ENCODE assay signal across 33 cellular contexts in genomic region chr18:65817178-65817577, GRCh38.
"Had no signal": no experiment of that assay in that cellular context is flagged by ENCODE, and none has a peak within 500 bp of the region (broad histone marks: within the 10 kb centered on the region; RNA-seq: fewer than 3 reads in every experiment).

No MANE protein-coding gene starts in this region.

- H3K4me1 Mint-ChIP-seq: activated CD4-positive, alpha-beta T cell treated with anti-CD3 and anti-CD28 coated beads for 36 hours; activated CD4-positive, alpha-beta T cell treated with anti-CD3 and anti-CD28 coated beads, Interleukin-2, amount 10 ng/mL, durations not matched to agents 24 days and 14 days; activated CD8-positive, alpha-beta memory T cell treated with anti-CD3 and anti-CD28 coated beads, Interleukin-2, amount 10 ng/mL, durations not matched to agents 7 days and 5 days; activated naive CD4-positive, alpha-beta T cell treated with anti-CD3 and anti-CD28 coated beads, Interleukin-2, amount 50 U/mL, for 24 hours; activated naive CD8-positive, alpha-beta T cell treated with anti-CD3 and anti-CD28 coated beads for 36 hours; activated naive CD8-positive, alpha-beta T cell treated with anti-CD3 and anti-CD28 coated beads, Interleukin-2, amount 50 U/mL, for 24 hours; brain had no signal

- H3K36me3 Mint-ChIP-seq: activated CD4-positive, alpha-beta memory T cell treated with anti-CD3 and anti-CD28 coated beads for 36 hours; activated CD8-positive, alpha-beta memory T cell treated with anti-CD3 and anti-CD28 coated beads, Interleukin-2, amount 10 ng/mL, durations not matched to agents 7 days and 5 days; activated naive CD4-positive, alpha-beta T cell treated with anti-CD3 and anti-CD28 coated beads, Interleukin-2, amount 50 U/mL, for 24 hours; activated naive CD8-positive, alpha-beta T cell treated with anti-CD3 and anti-CD28 coated beads for 36 hours had no signal

- DNase-seq: activated CD4-positive, alpha-beta memory T cell treated with anti-CD3 and anti-CD28 coated beads for 36 hours; activated CD4-positive, alpha-beta T cell treated with anti-CD3 and anti-CD28 coated beads for 36 hours; activated CD4-positive, alpha-beta T cell treated with anti-CD3 and anti-CD28 coated beads, Interleukin-2, amount 10 ng/mL, durations not matched to agents 24 days and 14 days; activated CD4-positive, CD25-positive, alpha-beta regulatory T cell; activated CD4-positive, CD25-positive, alpha-beta regulatory T cell treated with anti-CD3 and anti-CD28 coated beads, Interleukin-2, amount 50 U/mL, for 72 hours; activated CD8-positive, alpha-beta memory T cell treated with anti-CD3 and anti-CD28 coated beads, Interleukin-2, amount 10 ng/mL, durations not matched to agents 7 days and 5 days; activated CD8-positive, alpha-beta memory T cell treated with anti-CD3 and anti-CD28 coated beads, Interleukin-2, amount 50 U/mL, for 4 hours; activated CD8-positive, alpha-beta T cell treated with anti-CD3 and anti-CD28 coated beads, Interleukin-2, amount 10 ng/mL, durations not matched to agents 7 days and 5 days; activated effector memory CD4-positive, alpha-beta T cell treated with anti-CD3 and anti-CD28 coated beads, Interleukin-2, amount 50 U/mL, for 16 hours; activated naive CD4-positive, alpha-beta T cell treated with anti-CD3 and anti-CD28 coated beads for 36 hours; activated naive CD8-positive, alpha-beta T cell treated with anti-CD3 and anti-CD28 coated beads for 36 hours; activated naive CD8-positive, alpha-beta T cell treated with anti-CD3 and anti-CD28 coated beads, Interleukin-2, amount 50 U/mL, for 24 hours; activated T-cell treated with anti-CD3 and anti-CD28 coated beads, Interleukin-2, amount 50 U/mL, for 1 hour; activated T-cell treated with anti-CD3 and anti-CD28 coated beads, Interleukin-2, amount 50 U/mL, for 48 hours; adrenal gland; amygdala; central memory CD4-positive, alpha-beta T cell; cerebellar nuclear complex; colonic mucosa; effector CD8-positive, alpha-beta T cell; foreskin keratinocyte; gastrocnemius medialis; glutamatergic neuron; heart right ventricle; T-helper 2 cell had no signal

- ATAC-seq: activated CD4-positive, alpha-beta T cell treated with anti-CD3 and anti-CD28 coated beads for 36 hours; activated CD8-positive, alpha-beta memory T cell treated with anti-CD3 and anti-CD28 coated beads, Interleukin-2, amount 10 ng/mL, durations not matched to agents 7 days and 5 days; activated CD8-positive, alpha-beta T cell treated with anti-CD3 and anti-CD28 coated beads, Interleukin-2, amount 10 ng/mL, durations not matched to agents 7 days and 5 days; activated naive CD8-positive, alpha-beta T cell treated with anti-CD3 and anti-CD28 coated beads, Interleukin-2, amount 50 U/mL, for 24 hours; esophagus mucosa; foreskin keratinocyte; gastrocnemius medialis; heart right ventricle had no signal

- H3K4me1 ChIP-seq: adrenal gland, ascending aorta, breast epithelium, colonic mucosa, foreskin keratinocyte, gastrocnemius medialis, heart right ventricle had no signal

- H3K27me3 Mint-ChIP-seq: activated CD4-positive, alpha-beta memory T cell treated with anti-CD3 and anti-CD28 coated beads for 36 hours; activated CD4-positive, alpha-beta T cell treated with anti-CD3 and anti-CD28 coated beads for 36 hours; activated CD4-positive, alpha-beta T cell treated with anti-CD3 and anti-CD28 coated beads, Interleukin-2, amount 10 ng/mL, durations not matched to agents 24 days and 14 days; activated CD8-positive, alpha-beta memory T cell treated with anti-CD3 and anti-CD28 coated beads, Interleukin-2, amount 10 ng/mL, durations not matched to agents 7 days and 5 days; activated naive CD4-positive, alpha-beta T cell treated with anti-CD3 and anti-CD28 coated beads, Interleukin-2, amount 50 U/mL, for 24 hours; activated naive CD8-positive, alpha-beta T cell treated with anti-CD3 and anti-CD28 coated beads for 36 hours; activated naive CD8-positive, alpha-beta T cell treated with anti-CD3 and anti-CD28 coated beads, Interleukin-2, amount 50 U/mL, for 24 hours had no signal

- H3K27ac Mint-ChIP-seq: activated CD4-positive, alpha-beta memory T cell treated with anti-CD3 and anti-CD28 coated beads for 36 hours; activated CD4-positive, alpha-beta T cell treated with anti-CD3 and anti-CD28 coated beads for 36 hours; activated CD4-positive, alpha-beta T cell treated with anti-CD3 and anti-CD28 coated beads, Interleukin-2, amount 10 ng/mL, durations not matched to agents 24 days and 14 days; activated CD8-positive, alpha-beta memory T cell treated with anti-CD3 and anti-CD28 coated beads, Interleukin-2, amount 10 ng/mL, durations not matched to agents 7 days and 5 days; activated CD8-positive, alpha-beta T cell treated with anti-CD3 and anti-CD28 coated beads, Interleukin-2, amount 10 ng/mL, durations not matched to agents 7 days and 5 days; activated naive CD4-positive, alpha-beta T cell treated with anti-CD3 and anti-CD28 coated beads for 36 hours; activated naive CD4-positive, alpha-beta T cell treated with anti-CD3 and anti-CD28 coated beads, Interleukin-2, amount 50 U/mL, for 24 hours; activated naive CD8-positive, alpha-beta T cell treated with anti-CD3 and anti-CD28 coated beads for 36 hours; activated naive CD8-positive, alpha-beta T cell treated with anti-CD3 and anti-CD28 coated beads, Interleukin-2, amount 50 U/mL, for 24 hours; activated T-helper 1 cell treated with anti-CD3 and anti-CD28 coated beads, Interleukin-12 subunit alpha, Interleukin-12 subunit beta, Interleukin-2, Interleukin-4 antibody, amounts not matched to agents 30 ng/mL and 10 ng/mL and 1 ng/mL, durations not matched to agents 14 hours and 24 hours and 36 hours; activated T-helper 2 cell treated with anti-CD3 and anti-CD28 coated beads, Interferon-gamma antibody, Interleukin-2, Interleukin-4, amounts not matched to agents 10 μg/mL and 5 μg/mL and 100 μg/mL, durations not matched to agents 14 hours and 24 hours and 36 hours; brain had no signal

- H3K27me3 ChIP-seq: adrenal gland, ascending aorta, breast epithelium, cardiac muscle cell, colonic mucosa, foreskin keratinocyte, gastrocnemius medialis, heart right ventricle had no signal

- H3K27ac ChIP-seq: adrenal gland, ascending aorta, breast epithelium, cardiac muscle cell, colonic mucosa, foreskin keratinocyte, gastrocnemius medialis, heart right ventricle had no signal

- H3K9me3 Mint-ChIP-seq: activated CD4-positive, alpha-beta T cell treated with anti-CD3 and anti-CD28 coated beads, Interleukin-2, amount 10 ng/mL, durations not matched to agents 24 days and 14 days; activated naive CD4-positive, alpha-beta T cell treated with anti-CD3 and anti-CD28 coated beads, Interleukin-2, amount 50 U/mL, for 24 hours; activated naive CD8-positive, alpha-beta T cell treated with anti-CD3 and anti-CD28 coated beads for 36 hours; activated T-helper 1 cell treated with anti-CD3 and anti-CD28 coated beads, Interleukin-12 subunit alpha, Interleukin-12 subunit beta, Interleukin-2, Interleukin-4 antibody, amounts not matched to agents 30 ng/mL and 10 ng/mL and 1 ng/mL, durations not matched to agents 14 hours and 24 hours and 36 hours; brain had no signal

- H3K9me3 ChIP-seq: adrenal gland, ascending aorta, breast epithelium, colonic mucosa, gastrocnemius medialis had no signal

- H3K36me3 ChIP-seq: adrenal gland, ascending aorta, breast epithelium, cardiac muscle cell, colonic mucosa, gastrocnemius medialis, heart right ventricle had no signal

- H3K4me3 ChIP-seq: adrenal gland, ascending aorta, breast epithelium, cardiac muscle cell, colonic mucosa, gastrocnemius medialis, heart right ventricle had no signal

- H3K4me3 Mint-ChIP-seq: activated CD4-positive, alpha-beta memory T cell treated with anti-CD3 and anti-CD28 coated beads for 36 hours; activated CD4-positive, alpha-beta T cell treated with anti-CD3 and anti-CD28 coated beads for 36 hours; activated CD4-positive, alpha-beta T cell treated with anti-CD3 and anti-CD28 coated beads, Interleukin-2, amount 10 ng/mL, durations not matched to agents 24 days and 14 days; activated CD8-positive, alpha-beta memory T cell treated with anti-CD3 and anti-CD28 coated beads, Interleukin-2, amount 10 ng/mL, durations not matched to agents 7 days and 5 days; activated CD8-positive, alpha-beta T cell treated with anti-CD3 and anti-CD28 coated beads, Interleukin-2, amount 10 ng/mL, durations not matched to agents 7 days and 5 days; activated naive CD4-positive, alpha-beta T cell treated with anti-CD3 and anti-CD28 coated beads for 36 hours; activated naive CD4-positive, alpha-beta T cell treated with anti-CD3 and anti-CD28 coated beads, Interleukin-2, amount 50 U/mL, for 24 hours; activated naive CD8-positive, alpha-beta T cell treated with anti-CD3 and anti-CD28 coated beads for 36 hours; activated naive CD8-positive, alpha-beta T cell treated with anti-CD3 and anti-CD28 coated beads, Interleukin-2, amount 50 U/mL, for 24 hours; activated T-helper 1 cell treated with anti-CD3 and anti-CD28 coated beads, Interleukin-12 subunit alpha, Interleukin-12 subunit beta, Interleukin-2, Interleukin-4 antibody, amounts not matched to agents 30 ng/mL and 10 ng/mL and 1 ng/mL, durations not matched to agents 14 hours and 24 hours and 36 hours; brain had no signal
